In genomic region chr6:11354019-11354418, GRCh38 we compare ENCODE assay signal across 8 cellular contexts.
DNase-seq lines count a peak whose midpoint lies in the region; ATAC-seq and TF ChIP-seq lines count a peak whose summit lies in the region.

No MANE protein-coding gene starts in this region.

- H3K36me3 ChIP-seq in transverse colon, result no peaks in the 10 kb centered on the region

- peak overlapping the region; percentile 18 to 47 (median 40) for H3K27ac ChIP-seq in transverse colon

- no peak overlapping the region for H3K4me3 Mint-ChIP-seq in central memory CD8-positive, alpha-beta T cell

- intact Hi-C loops in transverse colon (cut with DNase I; ENCODE audit: low total_unique reads), result no loop called here

- H3K4me1 ChIP-seq in transverse colon, result peaks cover 3 to 27% (median 10%) of the 10 kb centered on the region in 4 donors

- in situ Hi-C loops in transverse colon (cut with MboI; ENCODE audit: low pct_ligation_motif_present in 1 of 4, low pct_unique_long_range_greater_than_20kb in 1 of 4, low sequenced_read_pairs in 3 of 4), result no loop called here

- peak; percentile 51 to 68 for DNase-seq in activated CD4-positive, alpha-beta T cell treated with anti-CD3 and anti-CD28 coated beads for 24 hours (ENCODE audit: low read depth in 2 of 2)
- no peak for DNase-seq in central memory CD8-positive, alpha-beta T cell (ENCODE audit: low spot score in 2 of 2)
- peak; percentile 54 for DNase-seq in occipital lobe (lab: John Stamatoyannopoulos, UW)
- DNase-seq in transverse colon, result no peak
- DNase-seq in GM10266 (ENCODE audit: extremely low spot score), result no peak

- no peak overlapping the region for H3K4me3 ChIP-seq in transverse colon

- peaks cover 79% of the 10 kb centered on the region for H3K4me1 Mint-ChIP-seq in central memory CD8-positive, alpha-beta T cell

- no peak for TF ChIP-seq POLR2A in transverse colon (IDR thresholded peaks at IDR 0.05)

- 55 to 57% methylated on average over 1 to 4 of the region's 4 CpGs for WGBS in transverse colon (ENCODE audit: low coverage in 1 of 2), 2 donors

- no peak for TF ChIP-seq EP300 in transverse colon (IDR thresholded peaks at IDR 0.05; ENCODE audit: low read depth)

- no peaks in the 10 kb centered on the region for H3K27me3 Mint-ChIP-seq in central memory CD8-positive, alpha-beta T cell

- TF ChIP-seq CTCF in transverse colon (IDR thresholded peaks at IDR 0.05) (no peak), GM10266 (IDR thresholded peaks at IDR 0.05; ENCODE audit: control insufficient read depth, insufficient read depth, low read depth, missing control alignments) (no peak)

- no peaks in the 10 kb centered on the region for H3K27me3 ChIP-seq in transverse colon

- no peaks in the 10 kb centered on the region for H3K9me3 ChIP-seq in transverse colon

- no peaks in the 10 kb centered on the region for H3K9me3 Mint-ChIP-seq in central memory CD8-positive, alpha-beta T cell

- peaks cover 16% of the 10 kb centered on the region for H3K36me3 Mint-ChIP-seq in central memory CD8-positive, alpha-beta T cell (ENCODE audit: insufficient read depth)

- peak; percentile 50 for ATAC-seq in GM21515 (IDR thresholded peaks at IDR 0.05; ENCODE audit: unreplicated experiment)
- ATAC-seq in central memory CD8-positive, alpha-beta T cell (replicated peaks; ENCODE audit: extremely low read depth, poor library complexity, severe bottlenecking), result no peak
- no peak for ATAC-seq in HG03097 (IDR thresholded peaks at IDR 0.05; ENCODE audit: low FRiP score, unreplicated experiment)
- ATAC-seq in HG02840 (IDR thresholded peaks at IDR 0.05; ENCODE audit: low FRiP score, unreplicated experiment), result no peak

- H3K27ac Mint-ChIP-seq in central memory CD8-positive, alpha-beta T cell (ENCODE audit: low read depth), result peak overlapping the region; percentile 75

Comparison
In these comparisons a context has a peak if more than half of its experiments do, and no peak if none do; other contexts are left out.
1. DNase-seq: peak in activated CD4-positive, alpha-beta T cell treated with anti-CD3 and anti-CD28 coated beads for 24 hours (2 of 2) and occipital lobe (single experiment); none in central memory CD8-positive, alpha-beta T cell (0 of 2), transverse colon (single experiment) and GM10266 (single experiment).